In genomic region chr15:63601026-63601726, GRCh38 we compare ENCODE assay signal across 1 cellular context.
A peak's percentile ranks its signal among the peaks of the same experiment; 100 is the strongest.
TF ChIP-seq lines count a peak whose summit lies in the region.

No MANE protein-coding gene starts in this region.

TF ChIP-seq in HepG2, 621 proteins besides CTCF, POLR2A, EP300 and RAD21 (continued from another document and continues in another):
- TF ChIP-seq ZNF83 (CRISPR knock-in tag; IDR thresholded peaks at IDR 0.05; ENCODE audit: borderline replicate concordance), result no peak
- TF ChIP-seq ZEB1 (IDR thresholded peaks at IDR 0.05; ENCODE audit: insufficient replicate concordance, low read depth), result no peak
- TF ChIP-seq DNMT1 (CRISPR knock-in tag; IDR thresholded peaks at IDR 0.05), result no peak
- peak; percentile 8; the same call in 1 of the 2 replicates for TF ChIP-seq SPEN (CRISPR knock-in tag; IDR thresholded peaks at IDR 0.05; ENCODE audit: low read depth)
- TF ChIP-seq ZNF687 (CRISPR knock-in tag; IDR thresholded peaks at IDR 0.05), result peak; percentile 25
- TF ChIP-seq ISX (CRISPR knock-in tag; conservative IDR thresholded peaks at IDR 0.05), result no peak
- no peak for TF ChIP-seq SNAPC2 (CRISPR knock-in tag; IDR thresholded peaks at IDR 0.05)
- TF ChIP-seq ZNF839 (CRISPR knock-in tag; IDR thresholded peaks at IDR 0.05; ENCODE audit: borderline replicate concordance), result no peak
- no peak for TF ChIP-seq ZZZ3 (CRISPR knock-in tag; IDR thresholded peaks at IDR 0.05; ENCODE audit: borderline replicate concordance)
- TF ChIP-seq WIZ (CRISPR knock-in tag; IDR thresholded peaks at IDR 0.05), result no peak; the same call in 1 of the 2 replicates
- TF ChIP-seq RNF219 (CRISPR knock-in tag; IDR thresholded peaks at IDR 0.05), result no peak
- TF ChIP-seq GTF3A (CRISPR knock-in tag; conservative IDR thresholded peaks at IDR 0.05), result no peak
- no peak for TF ChIP-seq KDM6A (CRISPR knock-in tag; IDR thresholded peaks at IDR 0.05; ENCODE audit: low read depth)
- no peak for TF ChIP-seq TRIM24 (CRISPR knock-in tag; IDR thresholded peaks at IDR 0.05)
- TF ChIP-seq ATF3 (CRISPR knock-in tag; IDR thresholded peaks at IDR 0.05), result 0 out of 2 replicates have a peak, but pooled peaks have one; percentile 19
- no peak for TF ChIP-seq AHR (CRISPR knock-in tag; IDR thresholded peaks at IDR 0.05)
- TF ChIP-seq ZSCAN29 (CRISPR knock-in tag; conservative IDR thresholded peaks at IDR 0.05), result 0 out of 2 replicates have a peak, but pooled peaks have one; percentile 30
- TF ChIP-seq ZNF788 (CRISPR knock-in tag; IDR thresholded peaks at IDR 0.05; ENCODE audit: borderline replicate concordance), result peak; percentile 21; the same call in 1 of the 2 replicates
- TF ChIP-seq GRHL1 (CRISPR knock-in tag; conservative IDR thresholded peaks at IDR 0.05), result no peak
- TF ChIP-seq DMAP1 (CRISPR knock-in tag; IDR thresholded peaks at IDR 0.05), result peak; percentile 47
- TF ChIP-seq SP4 (CRISPR knock-in tag; IDR thresholded peaks at IDR 0.05), result 0 out of 2 replicates have a peak, but pooled peaks have one; percentile 15
- TF ChIP-seq NR0B2 (CRISPR knock-in tag; IDR thresholded peaks at IDR 0.05), result no peak
- 0 out of 2 replicates have a peak, but pooled peaks have one; percentile 10 for TF ChIP-seq FOXC1 (CRISPR knock-in tag; IDR thresholded peaks at IDR 0.05; ENCODE audit: borderline replicate concordance)
- TF ChIP-seq CHD2 (IDR thresholded peaks at IDR 0.05; ENCODE audit: low read depth, low read length), result no peak
- no peak for TF ChIP-seq TARDBP (CRISPR knock-in tag; IDR thresholded peaks at IDR 0.05)
- no peak for TF ChIP-seq NCOA1 (CRISPR knock-in tag; IDR thresholded peaks at IDR 0.05)
- 0 out of 2 replicates have a peak, but pooled peaks have one; percentile 42 for TF ChIP-seq PITX1 (CRISPR knock-in tag; IDR thresholded peaks at IDR 0.05)
- no peak for TF ChIP-seq ZNF317 (CRISPR knock-in tag; IDR thresholded peaks at IDR 0.05)
- TF ChIP-seq ZNF879 (CRISPR knock-in tag; IDR thresholded peaks at IDR 0.05), result no peak; the same call in 1 of the 2 replicates
- 0 out of 2 replicates have a peak, but pooled peaks have one; percentile 7 for TF ChIP-seq ZFP91 (CRISPR knock-in tag; IDR thresholded peaks at IDR 0.05; ENCODE audit: borderline replicate concordance)
- no peak for TF ChIP-seq HHEX (CRISPR knock-in tag; IDR thresholded peaks at IDR 0.05)
- 0 out of 2 replicates have a peak, but pooled peaks have one; percentile 7 for TF ChIP-seq NR2F2 (IDR thresholded peaks at IDR 0.05; ENCODE audit: borderline replicate concordance, low read depth)
- TF ChIP-seq MBNL3 (CRISPR knock-in tag; conservative IDR thresholded peaks at IDR 0.05), result no peak
- TF ChIP-seq ZNF781 (CRISPR knock-in tag; IDR thresholded peaks at IDR 0.05; ENCODE audit: borderline replicate concordance, not compliant biosample characterization), result no peak
- TF ChIP-seq ZNF235 (CRISPR knock-in tag; IDR thresholded peaks at IDR 0.05; ENCODE audit: borderline replicate concordance), result 0 out of 2 replicates have a peak, but pooled peaks have one; percentile 19
- no peak for TF ChIP-seq LCORL (IDR thresholded peaks at IDR 0.05)
- TF ChIP-seq LCORL (CRISPR knock-in tag; IDR thresholded peaks at IDR 0.05), result peak; percentile 65
- TF ChIP-seq PHF5A (CRISPR knock-in tag; IDR thresholded peaks at IDR 0.05; ENCODE audit: low read depth, unreplicated experiment), result no peak
- no peak for TF ChIP-seq NR2F6 (IDR thresholded peaks at IDR 0.05)
- TF ChIP-seq NR2F6 (CRISPR knock-in tag; IDR thresholded peaks at IDR 0.05), result no peak
- TF ChIP-seq ARHGAP35 (CRISPR knock-in tag; IDR thresholded peaks at IDR 0.05; ENCODE audit: borderline replicate concordance), result peak; percentile 94; the same call in 1 of the 2 replicates
- no peak for TF ChIP-seq NR1H2 (CRISPR knock-in tag; IDR thresholded peaks at IDR 0.05; ENCODE audit: borderline replicate concordance, low read depth)
- TF ChIP-seq KDM5A (IDR thresholded peaks at IDR 0.05; ENCODE audit: borderline replicate concordance, low read length), result no peak
- TF ChIP-seq ZFP36L1 (CRISPR knock-in tag; IDR thresholded peaks at IDR 0.05), result no peak
- TF ChIP-seq FOXA1 (IDR thresholded peaks at IDR 0.05), result no peak
- no peak for TF ChIP-seq FOXA1 (CRISPR knock-in tag; IDR thresholded peaks at IDR 0.05)
- TF ChIP-seq PAWR (CRISPR knock-in tag; IDR thresholded peaks at IDR 0.05; ENCODE audit: borderline replicate concordance), result no peak
- no peak for TF ChIP-seq BCL3 (CRISPR knock-in tag; IDR thresholded peaks at IDR 0.05)
- peak; percentile 6; the same call in 1 of the 2 replicates for TF ChIP-seq ZNF543 (CRISPR knock-in tag; IDR thresholded peaks at IDR 0.05)
- TF ChIP-seq ZNF790 (CRISPR knock-in tag; IDR thresholded peaks at IDR 0.05; ENCODE audit: borderline replicate concordance), result 0 out of 2 replicates have a peak, but pooled peaks have one; percentile 47
- no peak for TF ChIP-seq ATF4 (CRISPR knock-in tag; IDR thresholded peaks at IDR 0.05)
- TF ChIP-seq RBFOX2 (IDR thresholded peaks at IDR 0.05; ENCODE audit: low read depth, low read length), result peak; percentile 67; the same call in 1 of the 2 replicates
- no peak for TF ChIP-seq ATF2 (CRISPR knock-in tag; IDR thresholded peaks at IDR 0.05)
- no peak for TF ChIP-seq PTBP1 (IDR thresholded peaks at IDR 0.05; ENCODE audit: low read depth, low read length, poor library complexity, severe bottlenecking)
- TF ChIP-seq ELK4 (CRISPR knock-in tag; IDR thresholded peaks at IDR 0.05; ENCODE audit: borderline replicate concordance), result no peak
- TF ChIP-seq PAX8 (CRISPR knock-in tag; IDR thresholded peaks at IDR 0.05; ENCODE audit: borderline replicate concordance), result no peak
- no peak for TF ChIP-seq ZNF136 (CRISPR knock-in tag; IDR thresholded peaks at IDR 0.05; ENCODE audit: low read depth)
